ENCODE assay signal across 17 cellular contexts in the genomic region with DNA sequence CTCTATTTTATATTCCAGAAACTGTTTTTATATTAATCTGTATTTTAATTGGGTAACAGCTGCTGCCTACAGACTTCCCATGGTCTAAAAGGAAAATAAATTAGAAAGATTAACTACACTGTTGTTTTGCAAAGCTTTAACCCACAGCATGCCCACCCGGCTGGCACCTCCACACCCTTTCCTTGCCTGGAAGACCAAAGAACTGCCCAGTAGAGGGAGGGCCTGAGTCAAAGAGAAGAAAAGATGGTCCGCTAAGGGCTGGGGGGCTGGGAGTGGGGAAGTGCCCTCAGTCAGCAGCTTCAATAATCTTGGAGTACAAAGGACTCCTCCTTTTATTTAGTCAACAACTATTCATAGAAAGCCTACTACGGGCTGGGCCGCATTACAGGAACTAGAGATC. TPM values are rescaled to one million over a fixed set of nuclear protein-coding genes. Genes with fewer than 3 reads are reported as not detected.
DNase-seq lines count a peak whose midpoint lies in the region; FAIRE-seq and TF ChIP-seq lines count a peak whose summit lies in the region.
"Had no signal": no experiment of that assay in that cellular context is flagged by ENCODE, and none has a peak within 500 bp of the region (broad histone marks: within the 10 kb centered on the region; RNA-seq: fewer than 3 reads in every experiment).

No MANE protein-coding gene starts in this region.

- no peaks in the 10 kb centered on the region for H3K79me2 ChIP-seq in neural progenitor cell (ENCODE audit: low read depth)

- TF ChIP-seq CTCF in D721Med (IDR thresholded peaks at IDR 0.05; ENCODE audit: insufficient read depth, missing control alignments): peak; percentile 55
- TF ChIP-seq CTCF in endodermal cell (conservative IDR thresholded peaks at IDR 0.05): peak; percentile 71
- peak; percentile 42 for TF ChIP-seq CTCF in neural progenitor cell (IDR thresholded peaks at IDR 0.05)

- peaks cover 43% of the 10 kb centered on the region for H3K36me3 Mint-ChIP-seq in endodermal cell (ENCODE audit: low read depth)
- H3K36me3 Mint-ChIP-seq in neural progenitor cell: peaks cover 32% of the 10 kb centered on the region

- WGBS in endodermal cell (ENCODE audit: insufficient coverage in 1 of 2, insufficient read length in 1 of 2), 2 experiments: 76 to 87% methylated on average over 3 of the region's 4 CpGs
- 65 to 67% (median 65%) methylated on average over 4 of the region's 4 CpGs for WGBS in small intestine, 3 donors

- H3K27ac ChIP-seq in endodermal cell (ENCODE audit: low read depth, low read length): no peak overlapping the region
- H3K27ac ChIP-seq in neural progenitor cell: no peak overlapping the region
- no peak overlapping the region for H3K27ac ChIP-seq in small intestine (ENCODE audit: low read depth in 1 of 2, low read length in 1 of 2)
- H3K27ac ChIP-seq: right atrium auricular region had no signal

- FAIRE-seq in D721Med (lab: Jason Lieb, UNC): no peak
- FAIRE-seq in small intestine (lab: Jason Lieb, UNC): no peak

- no peak overlapping the region for H2AFZ ChIP-seq in neural progenitor cell (replicated peaks)

- peaks cover 47% of the 10 kb centered on the region for H3K36me3 ChIP-seq in endodermal cell (ENCODE audit: control insufficient read depth, insufficient read depth, low read length)
- H3K36me3 ChIP-seq in neural progenitor cell: no peaks in the 10 kb centered on the region
- H3K36me3 ChIP-seq in small intestine (ENCODE audit: control insufficient read depth in 2 of 2, insufficient read depth in 2 of 2, low read length in 2 of 2): peaks cover 3 to 12% of the 10 kb centered on the region in 2 donors

- H4K20me1 ChIP-seq in neural progenitor cell (ENCODE audit: low read depth): peaks cover 81% of the 10 kb centered on the region

- H3K27me3 ChIP-seq in endodermal cell (ENCODE audit: control insufficient read depth, insufficient read depth, low read length, poor library complexity, severe bottlenecking) (no peaks in the 10 kb centered on the region), neural progenitor cell (no peaks in the 10 kb centered on the region), small intestine (ENCODE audit: control insufficient read depth in 2 of 2, insufficient read depth in 2 of 2, low read length in 2 of 2) (no peaks in the 10 kb centered on the region)
- H3K27me3 ChIP-seq: right atrium auricular region had no signal

- H3K27me3 Mint-ChIP-seq in endodermal cell (ENCODE audit: insufficient read depth) (no peaks in the 10 kb centered on the region), neural progenitor cell (ENCODE audit: insufficient read depth, low read depth) (peaks cover 3% of the 10 kb centered on the region)
- H3K27me3 Mint-ChIP-seq: IgD-negative memory B cell had no signal

- peaks cover 7% of the 10 kb centered on the region for H3K9me3 ChIP-seq in endodermal cell (ENCODE audit: control insufficient read depth, low read length)
- no peaks in the 10 kb centered on the region for H3K9me3 ChIP-seq in neural progenitor cell (ENCODE audit: low read depth)
- H3K9me3 ChIP-seq in small intestine (ENCODE audit: control insufficient read depth, low read depth): no peaks in the 10 kb centered on the region
- H3K9me3 ChIP-seq: right atrium auricular region had no signal

- H3K4me2 ChIP-seq in neural progenitor cell: peak overlapping the region; percentile 20

- H3K9ac ChIP-seq in endodermal cell (ENCODE audit: extremely low read depth, low read length, poor library complexity, severe bottlenecking) (no peak overlapping the region), neural progenitor cell (no peak overlapping the region)

- H3K27ac Mint-ChIP-seq in endodermal cell (no peak overlapping the region), neural progenitor cell (no peak overlapping the region)
- H3K27ac Mint-ChIP-seq: activated T-helper 2 cell treated with anti-CD3 and anti-CD28 coated beads, Interferon-gamma antibody, Interleukin-2, Interleukin-4, amounts not matched to agents 10 μg/mL and 5 μg/mL and 100 μg/mL, durations not matched to agents 14 hours and 24 hours and 36 hours; IgD-negative memory B cell; T-helper 1 cell treated with Interleukin-12 subunit alpha and Interleukin-12 subunit beta and Interleukin-4 antibody, amounts not matched to agents 30 μg/mL and 1 μg/mL, for 36 hours had no signal

- H3K4me1 Mint-ChIP-seq in endodermal cell (peaks cover 48% of the 10 kb centered on the region), neural progenitor cell (peaks cover 47% of the 10 kb centered on the region)
- H3K4me1 Mint-ChIP-seq: CD14-positive monocyte had no signal

- H3K4me3 ChIP-seq in endodermal cell (ENCODE audit: low read length) (no peak overlapping the region), neural progenitor cell (no peak overlapping the region), small intestine (ENCODE audit: low read depth in 1 of 2, low read length in 2 of 2) (no peak overlapping the region)
- H3K4me3 ChIP-seq: right atrium auricular region had no signal

- H3K4me1 ChIP-seq in endodermal cell (ENCODE audit: control insufficient read depth, insufficient read depth, low read length) (peaks cover 25% of the 10 kb centered on the region), neural progenitor cell (peaks cover 50% of the 10 kb centered on the region), small intestine (ENCODE audit: control insufficient read depth in 2 of 2, insufficient read depth in 1 of 2, low read depth in 1 of 2, low read length in 1 of 2) (no peaks in the 10 kb centered on the region)
- H3K4me1 ChIP-seq: right atrium auricular region had no signal

- no peaks in the 10 kb centered on the region for H3K9me3 Mint-ChIP-seq in endodermal cell
- H3K9me3 Mint-ChIP-seq in neural progenitor cell: no peaks in the 10 kb centered on the region
- H3K9me3 Mint-ChIP-seq: activated T-helper 2 cell treated with anti-CD3 and anti-CD28 coated beads, Interferon-gamma antibody, Interleukin-2, Interleukin-4, amounts not matched to agents 10 μg/mL and 5 μg/mL and 100 μg/mL, durations not matched to agents 14 hours and 24 hours and 36 hours; CD14-positive monocyte; IgD-negative memory B cell; T-helper 1 cell treated with Interleukin-12 subunit alpha and Interleukin-12 subunit beta and Interleukin-4 antibody, amounts not matched to agents 30 μg/mL and 1 μg/mL, for 36 hours had no signal

- no peak for DNase-seq in D721Med (ENCODE audit: insufficient read length, low spot score)
- DNase-seq in OCI-M1 (lab: John Stamatoyannopoulos, UW): peak; percentile 7
- DNase-seq in endodermal cell: peak; percentile 68
- DNase-seq in neural progenitor cell (ENCODE audit: low spot score): peak; percentile 26
- no peak for DNase-seq in T1000 (lab: John Stamatoyannopoulos, UW)
- DNase-seq in NCI-H2029 treated with DMSO at 0.1 percent for 48 hours (lab: John Stamatoyannopoulos, UW): no peak
- DNase-seq in small intestine: no peak
- DNase-seq: activated CD4-positive, CD25-positive, alpha-beta regulatory T cell treated with anti-CD3 and anti-CD28 coated beads, Interleukin-2, amount 50 U/mL, for 72 hours; DND-41; glutamatergic neuron; NCI-H1092; NK-92 treated with Interleukin-12 subunit alpha and Interleukin-12 subunit beta, amount 100 ng/mL, for 24 hours had no signal

- H3F3A ChIP-seq in neural progenitor cell (ENCODE audit: low read depth): peaks cover 36% of the 10 kb centered on the region

- H3K4me3 Mint-ChIP-seq in endodermal cell (no peak overlapping the region), neural progenitor cell (no peak overlapping the region)
- H3K4me3 Mint-ChIP-seq: CD14-positive monocyte; IgD-negative memory B cell; T-helper 1 cell treated with Interleukin-12 subunit alpha and Interleukin-12 subunit beta and Interleukin-4 antibody, amounts not matched to agents 30 μg/mL and 1 μg/mL, for 36 hours had no signal

RNA-seq across cellular contexts. Expression of a gene that starts 40.7 kb away (rescaled TPM):
- 10 to 100 TPM; 71.9 to 92.1 TPM for total RNA-seq in endodermal cell
- polyA plus RNA-seq in endodermal cell (2013, experiment 1 of 2): 56.5 TPM
- 59.4 TPM for polyA plus RNA-seq in endodermal cell (2013, experiment 2 of 2)
- total RNA-seq in neural progenitor cell (ENCODE audit: low replicate concordance): 31.0 and 68.3 TPM in 2 replicates
- 10 to 100 TPM; 26.5 to 50.1 (median 27.6) TPM for polyA plus RNA-seq in small intestine

Comparison
In these comparisons a context has a peak if more than half of its experiments do, and no peak if none do; other contexts are left out.
1. DNase-seq: peak in OCI-M1 (single experiment), endodermal cell (single experiment) and neural progenitor cell (single experiment); none in D721Med (single experiment), T1000 (single experiment), NCI-H2029 treated with DMSO at 0.1 percent for 48 hours (single experiment) and small intestine (single experiment).
2. Peak in every context shown above with its lines, with median percentiles within 50 percentile points of each other: CTCF ChIP-seq.